ENCODE assay signal across 9 cellular contexts in the genomic region with DNA sequence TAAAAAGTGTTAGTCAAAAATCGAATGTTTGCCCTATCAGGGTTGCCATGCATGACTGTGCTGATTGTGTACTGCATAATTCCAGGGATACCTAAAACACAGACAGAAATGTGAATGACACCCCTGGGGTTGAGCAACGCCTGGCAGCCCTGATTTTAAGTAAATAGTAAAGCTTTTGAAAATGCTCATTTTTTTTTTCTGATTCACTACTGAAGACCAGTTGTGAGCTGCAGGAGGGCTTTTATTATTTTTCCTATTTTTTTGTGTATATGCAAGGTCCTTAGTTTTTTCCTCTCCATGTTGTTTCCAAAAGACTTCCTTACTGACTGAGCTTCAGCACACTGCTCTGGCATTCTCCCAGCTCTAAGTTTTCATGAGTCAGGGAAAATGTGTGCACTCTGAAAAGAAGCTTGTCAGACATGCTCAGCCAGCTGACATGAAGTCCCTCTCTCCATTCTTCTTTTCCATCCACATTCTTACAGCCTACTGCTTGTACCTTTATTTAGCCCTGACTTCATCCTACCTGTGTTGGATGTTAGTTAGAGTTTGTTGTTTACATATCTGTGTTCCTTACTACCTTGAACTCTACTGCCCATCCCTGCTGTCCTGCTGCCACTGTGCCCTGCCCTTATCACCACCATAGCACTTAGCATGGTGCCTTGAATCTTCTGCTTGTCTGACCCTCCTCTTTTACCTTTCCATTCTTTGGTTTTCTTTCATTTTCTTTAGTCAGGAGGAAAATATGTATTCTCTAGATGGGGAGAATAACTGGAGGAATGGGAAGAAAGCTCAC.
DNase-seq lines count a peak whose midpoint lies in the region; ATAC-seq, FAIRE-seq and TF ChIP-seq lines count a peak whose summit lies in the region.
"Had no signal": no experiment of that assay in that cellular context is flagged by ENCODE, and none has a peak within 500 bp of the region (broad histone marks: within the 10 kb centered on the region; RNA-seq: fewer than 3 reads in every experiment).

No MANE protein-coding gene starts in this region.

- TF ChIP-seq CTCF in retinal pigment epithelial cell (conservative IDR thresholded peaks at IDR 0.05; ENCODE audit: low read depth, low read length), result no peak

- no peak overlapping the region for H3K4me3 ChIP-seq in retinal pigment epithelial cell (ENCODE audit: low read length)
- H3K4me3 ChIP-seq: sigmoid colon had no signal

- ATAC-seq in esophagus mucosa, result peak; percentile 85
- ATAC-seq in HG02973 (IDR thresholded peaks at IDR 0.05; ENCODE audit: unreplicated experiment), result no peak

- peak; percentile 79 for FAIRE-seq in RCC 7860 (lab: Jason Lieb, UNC)

- DNase-seq in DMS 273 (lab: John Stamatoyannopoulos, UW; ENCODE audit: unreplicated experiment) (peak; percentile 17), DMS 273 treated with DMSO at 0.1 percent for 48 hours (lab: John Stamatoyannopoulos, UW) (no peak), RCC 7860 (ENCODE audit: low spot score) (peak; percentile 54), retinal pigment epithelial cell (ENCODE audit: low read depth) (peak; percentile 62), NCI-H524 (lab: John Stamatoyannopoulos, UW) (no peak)
- no peak for DNase-seq in stimulated activated naive CD4-positive, alpha-beta T cell (lab: John Stamatoyannopoulos, UW)
- DNase-seq: sigmoid colon had no signal

Comparison
In these comparisons a context has a peak if more than half of its experiments do, and no peak if none do; other contexts are left out.
1. DNase-seq: peak in DMS 273 (single experiment), RCC 7860 (single experiment) and retinal pigment epithelial cell (single experiment); none in DMS 273 treated with DMSO at 0.1 percent for 48 hours (single experiment), NCI-H524 (0 of 2) and stimulated activated naive CD4-positive, alpha-beta T cell (0 of 6).